In genomic region chr17:39132192-39132600, GRCh38 we compare ENCODE assay signal across 15 cellular contexts. TPM values are rescaled to one million over a fixed set of nuclear protein-coding genes. Genes with fewer than 3 reads are reported as not detected.
DNase-seq lines count a peak whose midpoint lies in the region; ATAC-seq and TF ChIP-seq lines count a peak whose summit lies in the region.
"Had no signal": no experiment of that assay in that cellular context is flagged by ENCODE, and none has a peak within 500 bp of the region (broad histone marks: within the 10 kb centered on the region; RNA-seq: fewer than 3 reads in every experiment).

No MANE protein-coding gene starts in this region.

- TF ChIP-seq EP300 in esophagus muscularis mucosa (IDR thresholded peaks at IDR 0.05) = no peak

- no peaks in the 10 kb centered on the region for H3K36me3 ChIP-seq in esophagus muscularis mucosa

- ATAC-seq in GM21390 (IDR thresholded peaks at IDR 0.05; ENCODE audit: unreplicated experiment) (no peak), GM21423 (IDR thresholded peaks at IDR 0.05; ENCODE audit: unreplicated experiment) (no peak)
- ATAC-seq: activated CD8-positive, alpha-beta memory T cell treated with anti-CD3 and anti-CD28 coated beads, Interleukin-2, amount 10 ng/mL, durations not matched to agents 7 days and 5 days had no signal

- H3K4me3 ChIP-seq in fibroblast of the aortic adventitia (ENCODE audit: low read depth, low read length) (no peak overlapping the region), esophagus muscularis mucosa (no peak overlapping the region)

- intact Hi-C loops in esophagus muscularis mucosa (cut with DNase I) = no loop called here

- TF ChIP-seq CTCF in fibroblast of the aortic adventitia (IDR thresholded peaks at IDR 0.05; ENCODE audit: insufficient read depth, low read length) (no peak), esophagus muscularis mucosa (IDR thresholded peaks at IDR 0.05) (no peak)

- WGBS in esophagus muscularis mucosa = 82% methylated on average over 7 of the region's 7 CpGs

- no peaks in the 10 kb centered on the region for H3K27me3 ChIP-seq in esophagus muscularis mucosa

- H3K9me3 ChIP-seq in esophagus muscularis mucosa = no peaks in the 10 kb centered on the region

- H3K4me1 ChIP-seq in esophagus muscularis mucosa = peaks cover 0 to 16% (median 12%) of the 10 kb centered on the region in 4 donors

- no peak for TF ChIP-seq POLR2A in esophagus muscularis mucosa (IDR thresholded peaks at IDR 0.05; ENCODE audit: low read depth)

- peak; percentile 63 for DNase-seq in GM04503 (ENCODE audit: low read depth)
- peak; percentile 73 for DNase-seq in T1000 (lab: John Stamatoyannopoulos, UW)
- peak; percentile 92 for DNase-seq in fibroblast of the aortic adventitia (ENCODE audit: low read depth)
- DNase-seq in renal cortical epithelial cell (ENCODE audit: low read depth) = peak; percentile 42
- DNase-seq in esophagus muscularis mucosa (ENCODE audit: extremely low spot score) = no peak
- DNase-seq in SKM-1 (lab: John Stamatoyannopoulos, UW; ENCODE audit: unreplicated experiment) = no peak
- DNase-seq: activated CD8-positive, alpha-beta memory T cell treated with anti-CD3 and anti-CD28 coated beads, Interleukin-2, amount 10 ng/mL, durations not matched to agents 7 days and 5 days; anterior cingulate cortex; Karpas-422; NCI-H82; retina; T-helper 2 cell had no signal

- peak overlapping the region in 2 of 4 donors; percentile 34 to 60 for H3K27ac ChIP-seq in esophagus muscularis mucosa (replicated peaks in 1 of 4)

RNA-seq across cellular contexts. Expression of gene PLXDC1, which starts 19.2 kb away (rescaled TPM):
- total RNA-seq in fibroblast of the aortic adventitia (ENCODE audit: low replicate concordance) = 3.1 and 3.3 TPM in 2 replicates
- total RNA-seq in renal cortical epithelial cell = not detected in 2 replicates
- total RNA-seq in esophagus muscularis mucosa = 10 to 100 TPM in 2 of 4 donors, 1 to 10 TPM in 2; 7.5 to 17.0 (median 11.0) TPM

RNA-seq across cellular contexts. Expression of gene ARL5C, which starts 33.8 kb away (rescaled TPM):
- total RNA-seq in fibroblast of the aortic adventitia (ENCODE audit: low replicate concordance) (2.1 TPM in 1 of 2 replicates, not detected in the other), renal cortical epithelial cell (not detected in 2 replicates), esophagus muscularis mucosa (1 to 10 TPM in 1 of 4 donors, not detected in 3; 1.7 TPM)
- total RNA-seq: liver had no signal

Comparison
In these comparisons a context has a peak if more than half of its experiments do, and no peak if none do; other contexts are left out.
1. DNase-seq: peak in GM04503 (single experiment), T1000 (single experiment), fibroblast of the aortic adventitia (single experiment) and renal cortical epithelial cell (single experiment); none in esophagus muscularis mucosa (single experiment) and SKM-1 (single experiment).